Comparison of ENCODE assay signal across 11 cellular contexts in genomic region chr1:81548918-81549587, GRCh38.
DNase-seq lines count a peak whose midpoint lies in the region; ATAC-seq and TF ChIP-seq lines count a peak whose summit lies in the region.
"Had no signal": no experiment of that assay in that cellular context is flagged by ENCODE, and none has a peak within 500 bp of the region (broad histone marks: within the 10 kb centered on the region; RNA-seq: fewer than 3 reads in every experiment).

No MANE protein-coding gene starts in this region.

- H2AFZ ChIP-seq in OCI-LY3 (ENCODE audit: low read depth, low read length) (no peak overlapping the region), OCI-LY7 (ENCODE audit: low read length) (no peak overlapping the region)

- H4K20me1 ChIP-seq in OCI-LY3 (ENCODE audit: insufficient read depth, low read length) (no peaks in the 10 kb centered on the region), OCI-LY7 (ENCODE audit: insufficient read depth, low read length) (no peaks in the 10 kb centered on the region)

- DNase-seq in caudate nucleus (lab: John Stamatoyannopoulos, UW) (no peak), OCI-LY7 (ENCODE audit: low spot score) (no peak), inferior parietal cortex (ENCODE audit: extremely low spot score) (no peak), head of caudate nucleus (no peak)
- DNase-seq: activated gamma-delta T cell treated with Interleukin-2 at 50 U/mL for 16 hours had no signal

- H3K27ac ChIP-seq in OCI-LY3 (ENCODE audit: low read length) (no peak overlapping the region), caudate nucleus (ENCODE audit: low read depth, low read length) (no peak overlapping the region), OCI-LY7 (ENCODE audit: low read depth, low read length, poor library complexity, severe bottlenecking) (no peak overlapping the region)
- H3K27ac ChIP-seq: VCaP had no signal

- ATAC-seq in GM18519 (IDR thresholded peaks at IDR 0.05; ENCODE audit: low FRiP score, unreplicated experiment) (peak; percentile 42), GM21529 (IDR thresholded peaks at IDR 0.05; ENCODE audit: unreplicated experiment) (peak; percentile 54), HG03103 (IDR thresholded peaks at IDR 0.05; ENCODE audit: low read depth, unreplicated experiment) (peak; percentile 49)
- ATAC-seq: K562 had no signal

- H3K36me3 ChIP-seq in OCI-LY3 (replicated peaks; ENCODE audit: low read depth, low read length) = no peaks in the 10 kb centered on the region
- no peaks in the 10 kb centered on the region for H3K36me3 ChIP-seq in OCI-LY7 (ENCODE audit: insufficient read depth, low read length)

- POLR2A ChIA-PET in OCI-LY7 (lab: Charles Lee) = no interaction called here

- H3K79me2 ChIP-seq in OCI-LY3 (ENCODE audit: low read length) (no peaks in the 10 kb centered on the region), OCI-LY7 (ENCODE audit: insufficient read depth, low read depth, low read length) (no peaks in the 10 kb centered on the region)

- H3K9ac ChIP-seq in OCI-LY3 (ENCODE audit: low read length) = no peak overlapping the region

- no peak for TF ChIP-seq CTCF in OCI-LY3 (IDR thresholded peaks at IDR 0.05; ENCODE audit: low read depth, low read length)
- TF ChIP-seq CTCF in OCI-LY7 (conservative IDR thresholded peaks at IDR 0.05; ENCODE audit: low read length) = no peak

- H3K4me2 ChIP-seq in OCI-LY3 (ENCODE audit: low read length) (peak overlapping the region; percentile 52), OCI-LY7 (ENCODE audit: low read length) (no peak overlapping the region)

- no peaks in the 10 kb centered on the region for H3K9me3 ChIP-seq in OCI-LY3 (ENCODE audit: insufficient read depth, low read length)
- H3K9me3 ChIP-seq in OCI-LY7 (ENCODE audit: low read length) = no peaks in the 10 kb centered on the region

- H3K4me1 ChIP-seq in OCI-LY3 (ENCODE audit: low read length) (peaks cover 28% of the 10 kb centered on the region), OCI-LY7 (ENCODE audit: insufficient read depth, low read length, poor library complexity, severe bottlenecking) (no peaks in the 10 kb centered on the region)

- H3K4me3 ChIP-seq in OCI-LY3 (ENCODE audit: low read length) (no peak overlapping the region; the same call in 1 of the 2 replicates), OCI-LY7 (ENCODE audit: low read depth, low read length, poor library complexity, severe bottlenecking) (no peak overlapping the region)
- H3K4me3 ChIP-seq: K562 had no signal

- CTCF ChIA-PET in OCI-LY7 (lab: Charles Lee; ENCODE audit: unreplicated experiment) = no interaction called here

- H3K9me2 ChIP-seq in OCI-LY7 (ENCODE audit: insufficient read depth, low read length) = no peaks in the 10 kb centered on the region

- intact Hi-C loops in OCI-LY7 (cut with micrococcal nuclease; ENCODE audit: unreplicated experiment) = no loop called here
- intact Hi-C loops in head of caudate nucleus (cut with DNase I) = loop anchor here (5.0 kb wide), 1 partner anchor 242 kb away; no protein-coding TSS in a partner anchor

- no peaks in the 10 kb centered on the region for H3K27me3 ChIP-seq in OCI-LY3 (ENCODE audit: low read depth, low read length)

- BruUV-seq in OCI-LY7 (replicated peaks; lab: Mats Ljungman, UMichigan) = no TSS peak
